In genomic region chr17:77786740-77787505, GRCh38 we compare ENCODE assay signal across 18 cellular contexts.
DNase-seq lines count a peak whose midpoint lies in the region; ATAC-seq and TF ChIP-seq lines count a peak whose summit lies in the region.
"Had no signal": no experiment of that assay in that cellular context is flagged by ENCODE, and none has a peak within 500 bp of the region (broad histone marks: within the 10 kb centered on the region; RNA-seq: fewer than 3 reads in every experiment).

No MANE protein-coding gene starts in this region.

- intact Hi-C loops in A673 (cut with micrococcal nuclease; ENCODE audit: unreplicated experiment) (no loop called here), transverse colon (cut with DNase I; ENCODE audit: low total_unique reads) (no loop called here)

- H3K27me3 Mint-ChIP-seq in glutamatergic neuron (ENCODE audit: unreplicated experiment), result peaks cover 29% of the 10 kb centered on the region

- H3K9me3 ChIP-seq in A673 (ENCODE audit: low read depth, low read length, poor library complexity, severe bottlenecking) (no peaks in the 10 kb centered on the region), transverse colon (no peaks in the 10 kb centered on the region)
- H3K9me3 ChIP-seq: sigmoid colon had no signal

- no peak for TF ChIP-seq EP300 in transverse colon (IDR thresholded peaks at IDR 0.05; ENCODE audit: low read depth)

- H3K4me3 ChIP-seq in A673 (ENCODE audit: low read depth, low read length, poor library complexity, severe bottlenecking), result no peak overlapping the region
- H3K4me3 ChIP-seq in H7 (ENCODE audit: insufficient read depth, low read depth, low read length), result no peak overlapping the region
- no peak overlapping the region for H3K4me3 ChIP-seq in transverse colon
- H3K4me3 ChIP-seq: cardiac muscle cell, hepatocyte, sigmoid colon had no signal

- peaks cover 36% of the 10 kb centered on the region for H3K4me1 ChIP-seq in A673 (ENCODE audit: insufficient read depth, low read length, poor library complexity, severe bottlenecking)
- no peaks in the 10 kb centered on the region for H3K4me1 ChIP-seq in transverse colon
- H3K4me1 ChIP-seq: sigmoid colon had no signal

- WGBS in transverse colon (ENCODE audit: low coverage in 1 of 2), 2 donors, result 79 to 100% methylated on average over 1 to 20 of the region's 20 CpGs

- peak overlapping the region; percentile 27 for H3K4me3 Mint-ChIP-seq in glutamatergic neuron (ENCODE audit: unreplicated experiment)
- H3K4me3 Mint-ChIP-seq: activated naive CD8-positive, alpha-beta T cell treated with anti-CD3 and anti-CD28 coated beads, Interleukin-2, amount 50 U/mL, for 24 hours; CD8-positive, alpha-beta T cell had no signal

- no peaks in the 10 kb centered on the region for H3K36me3 ChIP-seq in A673 (ENCODE audit: insufficient read depth, low read length, poor library complexity, severe bottlenecking)
- H3K36me3 ChIP-seq in H7 (replicated peaks; ENCODE audit: control insufficient read depth, insufficient read depth, low read length), result no peaks in the 10 kb centered on the region
- no peaks in the 10 kb centered on the region for H3K36me3 ChIP-seq in transverse colon
- H3K36me3 ChIP-seq: cardiac muscle cell, sigmoid colon had no signal

- in situ Hi-C loops in transverse colon (cut with MboI; ENCODE audit: low pct_ligation_motif_present in 1 of 4, low pct_unique_long_range_greater_than_20kb in 1 of 4, low sequenced_read_pairs in 3 of 4), result no loop called here

- peaks cover 9% of the 10 kb centered on the region for H3K9me3 Mint-ChIP-seq in glutamatergic neuron (ENCODE audit: unreplicated experiment)
- H3K9me3 Mint-ChIP-seq: activated naive CD8-positive, alpha-beta T cell treated with anti-CD3 and anti-CD28 coated beads, Interleukin-2, amount 50 U/mL, for 24 hours; CD8-positive, alpha-beta T cell had no signal

- POLR2A ChIA-PET in A673 (lab: Charles Lee; ENCODE audit: low non-redundant PET), result interaction anchor here (0.6 kb wide), 1 partner anchor 18 kb away, joined by 3 read pairs; no protein-coding TSS in a partner anchor

- peak; percentile 80 for DNase-seq in A673 (ENCODE audit: low spot score)
- DNase-seq in H7, result peak; percentile 79
- peak; percentile 42 for DNase-seq in NCI-H526 treated with DMSO at 0.1 percent for 48 hours (lab: John Stamatoyannopoulos, UW)
- peak; percentile 69 for DNase-seq in glutamatergic neuron
- no peak for DNase-seq in anterior cingulate cortex (lab: John Stamatoyannopoulos, UW)
- DNase-seq in transverse colon, result no peak
- DNase-seq: activated naive CD8-positive, alpha-beta T cell treated with anti-CD3 and anti-CD28 coated beads, Interleukin-2, amount 50 U/mL, for 24 hours; effector CD4-positive, alpha-beta T cell; EL; SHP77 treated with DMSO at 0.1 percent for 48 hours; sigmoid colon; stimulated activated CD4-positive, alpha-beta T cell treated with anti-CD3 and anti-CD28 coated beads, Interleukin-1b, Interleukin-23, amount 100 ng/mL, for 48 hours had no signal

- peaks cover 13% of the 10 kb centered on the region for H3K4me1 Mint-ChIP-seq in glutamatergic neuron (ENCODE audit: low read depth, unreplicated experiment)

- peaks cover 5% of the 10 kb centered on the region for H3K36me3 Mint-ChIP-seq in glutamatergic neuron (ENCODE audit: unreplicated experiment)
- H3K36me3 Mint-ChIP-seq: CD8-positive, alpha-beta T cell had no signal

- H3K27ac Mint-ChIP-seq in glutamatergic neuron (ENCODE audit: unreplicated experiment), result no peak overlapping the region
- H3K27ac Mint-ChIP-seq: activated naive CD8-positive, alpha-beta T cell treated with anti-CD3 and anti-CD28 coated beads, Interleukin-2, amount 50 U/mL, for 24 hours had no signal

- no TSS peak for BruUV-seq in A673 (replicated peaks; lab: Mats Ljungman, UMichigan)

- H3K27ac ChIP-seq in A673 (ENCODE audit: low read depth, low read length, poor library complexity, severe bottlenecking) (no peak overlapping the region), transverse colon (no peak overlapping the region)
- H3K27ac ChIP-seq: cardiac muscle cell, hepatocyte, sigmoid colon had no signal

- ATAC-seq in HG03439 (IDR thresholded peaks at IDR 0.05; ENCODE audit: unreplicated experiment) (no peak), GM19035 (IDR thresholded peaks at IDR 0.05; ENCODE audit: unreplicated experiment) (no peak)
- ATAC-seq: activated naive CD8-positive, alpha-beta T cell treated with anti-CD3 and anti-CD28 coated beads, Interleukin-2, amount 50 U/mL, for 24 hours; CD8-positive, alpha-beta T cell; left lobe of liver had no signal

- CTCF ChIA-PET in A673 (lab: Charles Lee), result no interaction called here

- H3K27me3 ChIP-seq in A673 (replicated peaks; ENCODE audit: insufficient read depth, low read depth, low read length, poor library complexity) (no peaks in the 10 kb centered on the region), H7 (ENCODE audit: control insufficient read depth, insufficient read depth, low read length) (peaks cover 74% of the 10 kb centered on the region), transverse colon (peaks cover 5% of the 10 kb centered on the region)
- H3K27me3 ChIP-seq: sigmoid colon had no signal

- TF ChIP-seq CTCF in A673 (conservative IDR thresholded peaks at IDR 0.05; ENCODE audit: low read depth, low read length), result no peak
- no peak for TF ChIP-seq CTCF in glutamatergic neuron (IDR thresholded peaks at IDR 0.05; ENCODE audit: partially characterized antibody, unreplicated experiment)
- no peak for TF ChIP-seq CTCF in transverse colon (IDR thresholded peaks at IDR 0.05)

- TF ChIP-seq POLR2A in transverse colon (IDR thresholded peaks at IDR 0.05), result no peak

Comparison
In these comparisons a context has a peak if more than half of its experiments do, and no peak if none do; other contexts are left out.
1. DNase-seq: peak in A673 (single experiment), H7 (single experiment), NCI-H526 treated with DMSO at 0.1 percent for 48 hours (single experiment) and glutamatergic neuron (single experiment); none in anterior cingulate cortex (0 of 58) and transverse colon (single experiment).